ENCODE assay signal across 28 cellular contexts in the genomic region with DNA sequence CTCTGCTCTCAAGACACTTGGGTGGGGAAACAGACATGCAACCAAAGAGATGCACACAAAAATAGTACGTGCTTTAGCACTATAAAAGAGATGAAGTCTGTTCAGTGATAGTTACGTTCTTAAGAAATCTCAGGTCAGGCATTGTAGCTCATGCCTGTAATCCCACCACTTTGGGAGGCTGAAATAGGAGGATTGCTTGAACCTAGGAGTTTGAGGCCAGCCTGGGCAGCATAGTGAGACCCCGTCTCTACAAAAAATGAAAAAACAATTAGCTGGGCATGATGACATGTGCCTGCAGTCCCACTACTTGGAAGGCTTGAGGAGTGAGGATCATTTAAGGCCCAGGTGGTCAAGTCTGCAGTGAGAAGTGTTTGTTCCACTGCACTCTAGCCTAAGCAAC. TPM values are rescaled to one million over a fixed set of nuclear protein-coding genes. Genes with fewer than 3 reads are reported as not detected.
"Had no signal": no experiment of that assay in that cellular context is flagged by ENCODE, and none has a peak within 500 bp of the region (broad histone marks: within the 10 kb centered on the region; RNA-seq: fewer than 3 reads in every experiment).

No MANE protein-coding gene starts in this region.

- H2AFZ ChIP-seq: neural progenitor cell, parathyroid adenoma had no signal

- H3K27me3 ChIP-seq: neural progenitor cell, ovary, spleen, suprapubic skin, testis, tibial artery, transverse colon, upper lobe of right lung, uterus had no signal

- H3K27ac ChIP-seq: neural progenitor cell, ovary, parathyroid adenoma, psoas muscle, skin epidermis, spleen, suprapubic skin, testis, tibial artery, transverse colon, upper lobe of right lung, uterus had no signal

- H3K4me1 ChIP-seq: neural progenitor cell, parathyroid adenoma, psoas muscle, suprapubic skin, testis, tibial artery, transverse colon, upper lobe of right lung, uterus had no signal

- H3K9ac ChIP-seq: neural progenitor cell, parathyroid adenoma had no signal

- H3K9me3 ChIP-seq: ovary, psoas muscle, spleen, suprapubic skin, testis, tibial artery, transverse colon, upper lobe of right lung, uterus had no signal

- DNase-seq: natural killer cell; occipital lobe; ovary; posterior cingulate gyrus; psoas muscle; right cardiac atrium; spleen; stimulated activated CD4-positive, alpha-beta T cell treated with anti-CD3 and anti-CD28 coated beads, Interleukin-12 subunit alpha, Interleukin-12 subunit beta, amount 100 ng/mL, for 4 hours; stimulated activated CD4-positive, alpha-beta T cell treated with anti-CD3 and anti-CD28 coated beads, Interleukin-1b, Interleukin-23, amount 100 ng/mL, for 48 hours; stimulated activated CD4-positive, alpha-beta T cell treated with anti-CD3 and anti-CD28 coated beads, Interleukin-4, amount 100 ng/mL, for 1 hour; stimulated activated CD4-positive, alpha-beta T cell treated with anti-CD3 and anti-CD28 coated beads, Interleukin-4, amount 100 ng/mL, for 4 hours; stimulated activated CD8-positive, alpha-beta memory T cell treated with anti-CD3 and anti-CD28 coated beads, Interleukin-4, amount 100 ng/mL, for 48 hours; stimulated activated naive CD4-positive, alpha-beta T cell; stimulated activated naive CD8-positive, alpha-beta T cell treated with anti-CD3 and anti-CD28 coated beads, Interleukin-15, amount 100 ng/mL, for 72 hours; stimulated activated naive CD8-positive, alpha-beta T cell treated with anti-CD3 and anti-CD28 coated beads, Interleukin-15, Interleukin-2, amounts not matched to agents 100 U/mL and 50 U/mL, for 24 hours; substantia nigra; testis; tibial artery; transverse colon; upper lobe of right lung; uterus had no signal

- H3K4me3 ChIP-seq: neural progenitor cell, ovary, psoas muscle, skin epidermis, smooth muscle cell, spleen, suprapubic skin, testis, tibial artery, transverse colon, upper lobe of right lung, uterus had no signal

- H3K4me2 ChIP-seq: neural progenitor cell, smooth muscle cell had no signal

- H3K79me2 ChIP-seq: parathyroid adenoma had no signal

- ATAC-seq: natural killer cell; psoas muscle; right cardiac atrium; sciatic nerve; stimulated activated memory B cell treated with anti-CD40 and anti-IgM and Interleukin-4, amounts not matched to agents 10 μg/mL and 1 μg/mL and 100 μg/mL, for 72 hours; stimulated activated naive CD8-positive, alpha-beta T cell treated with anti-CD3 and anti-CD28 coated beads, Interleukin-15, amount 100 ng/mL, for 72 hours; stimulated activated naive CD8-positive, alpha-beta T cell treated with anti-CD3 and anti-CD28 coated beads, Interleukin-15, Interleukin-2, amounts not matched to agents 100 U/mL and 50 U/mL, for 24 hours; upper lobe of right lung had no signal

- H3K36me3 ChIP-seq: ovary, uterus had no signal

RNA-seq across cellular contexts. Expression of a gene that starts 35.4 kb away (rescaled TPM):
- total RNA-seq: occipital lobe, psoas muscle, right cardiac atrium, smooth muscle cell, transverse colon had no signal
- polyA plus RNA-seq: smooth muscle cell had no signal
